ENCODE assay signal across 22 cellular contexts in genomic region chr14:89325959-89326358, GRCh38.
DNase-seq lines count a peak whose midpoint lies in the region; ATAC-seq, FAIRE-seq and TF ChIP-seq lines count a peak whose summit lies in the region.
"Had no signal": no experiment of that assay in that cellular context is flagged by ENCODE, and none has a peak within 500 bp of the region (broad histone marks: within the 10 kb centered on the region; RNA-seq: fewer than 3 reads in every experiment).

No MANE protein-coding gene starts in this region.

- TF ChIP-seq CTCF in HepG2 (CRISPR knock-in tag; IDR thresholded peaks at IDR 0.05) (no peak), right lobe of liver (IDR thresholded peaks at IDR 0.05) (no peak), OCI-LY1 (IDR thresholded peaks at IDR 0.05; ENCODE audit: low read length) (no peak), mucosa of descending colon (IDR thresholded peaks at IDR 0.05) (no peak), colonic mucosa (IDR thresholded peaks at IDR 0.05) (no peak)

- no peaks in the 10 kb centered on the region for H3K27me3 ChIP-seq in HepG2 (ENCODE audit: control insufficient read depth in 1 of 2, insufficient read depth in 2 of 2, low read length in 2 of 2)
- H3K27me3 ChIP-seq in right lobe of liver, result no peaks in the 10 kb centered on the region
- no peaks in the 10 kb centered on the region for H3K27me3 ChIP-seq in OCI-LY1 (ENCODE audit: insufficient read depth, low read length)
- H3K27me3 ChIP-seq in colonic mucosa, result no peaks in the 10 kb centered on the region
- H3K27me3 ChIP-seq: SJSA1 had no signal

- no peak overlapping the region for H3K9ac ChIP-seq in HepG2 (ENCODE audit: insufficient read depth, low read depth, low read length)
- no peak overlapping the region for H3K9ac ChIP-seq in OCI-LY1 (ENCODE audit: low read length)
- H3K9ac ChIP-seq in colonic mucosa (ENCODE audit: low read depth in 2 of 2, low read length in 2 of 2), result no peak overlapping the region
- H3K9ac ChIP-seq: KMS-11 had no signal

- peak; percentile 24 for DNase-seq in HepG2 (ENCODE audit: low spot score)
- DNase-seq in right lobe of liver, result no peak
- DNase-seq in mucosa of descending colon, result no peak
- DNase-seq in colonic mucosa, result no peak
- DNase-seq in activated CD4-positive, alpha-beta T cell treated with anti-CD3 and anti-CD28 coated beads for 48 hours, result no peak
- no peak for DNase-seq in NCI-H526 treated with DMSO at 0.1 percent for 48 hours (lab: John Stamatoyannopoulos, UW)
- DNase-seq: Caco-2, DMS 273 treated with DMSO at 0.1 percent for 48 hours, IMR-90, NCI-H146, NCI-H2029, NCI-H226 had no signal

- no peaks in the 10 kb centered on the region for H3F3A ChIP-seq in OCI-LY1 (ENCODE audit: insufficient read depth, low read length)

- TF ChIP-seq RAD21 in HepG2 (CRISPR knock-in tag; IDR thresholded peaks at IDR 0.05), result no peak

- BruUV-seq in HepG2 (replicated peaks; lab: Mats Ljungman, UMichigan), result no TSS peak

- CTCF ChIA-PET in HepG2 (lab: Yijun Ruan, JAX; ENCODE audit: low intra/inter-chr PET ratio, low total read pairs), result no interaction called here

- TF ChIP-seq POLR2A in HepG2 (IDR thresholded peaks at IDR 0.05; ENCODE audit: insufficient read depth in 1 of 2, low read depth in 2 of 2, low read length in 2 of 2) (no peak), right lobe of liver (IDR thresholded peaks at IDR 0.05) (no peak)

- no peak for FAIRE-seq in HepG2 (lab: Jason Lieb, UNC)
- FAIRE-seq: A204.1, G401.6, HTR-8/SVneo had no signal

- H3K9me3 ChIP-seq in HepG2 (ENCODE audit: low read length) (no peaks in the 10 kb centered on the region), right lobe of liver (no peaks in the 10 kb centered on the region), OCI-LY1 (ENCODE audit: low read length) (no peaks in the 10 kb centered on the region), mucosa of descending colon (no peaks in the 10 kb centered on the region), colonic mucosa (no peaks in the 10 kb centered on the region)
- H3K9me3 ChIP-seq: Caco-2, SJSA1 had no signal

- in situ Hi-C loops in HepG2 (cut with HindIII; ENCODE audit: extremely low pct_ligation_motif_present, low pct_unique_long_range_greater_than_20kb), result no loop called here

- H3K4me3 ChIP-seq in HepG2 (replicated peaks in 1 of 3; ENCODE audit: insufficient read depth in 1 of 3, low read depth in 2 of 3, low read length in 3 of 3) (no peak overlapping the region), right lobe of liver (no peak overlapping the region), OCI-LY1 (ENCODE audit: low read depth, low read length, poor library complexity, severe bottlenecking) (no peak overlapping the region), mucosa of descending colon (no peak overlapping the region), colonic mucosa (no peak overlapping the region)
- H3K4me3 ChIP-seq: GM23338, SJSA1 had no signal

- TF ChIP-seq EP300 in HepG2 (IDR thresholded peaks at IDR 0.05; ENCODE audit: low read depth in 2 of 2, low read length in 2 of 2) (no peak), HepG2 (CRISPR knock-in tag; IDR thresholded peaks at IDR 0.05; ENCODE audit: borderline replicate concordance) (no peak)

- POLR2A ChIA-PET in HepG2 (lab: Yijun Ruan, JAX), result interaction anchor here (0.9 to 1.0 kb wide), 2 partner anchors 11 to 26 kb away, joined by 3 read pairs; no protein-coding TSS in a partner anchor

- no peak for ATAC-seq in HepG2
- no peak for ATAC-seq in right lobe of liver
- peak; percentile 53 for ATAC-seq in mucosa of descending colon
- ATAC-seq in GM19324 (IDR thresholded peaks at IDR 0.05; ENCODE audit: low FRiP score, unreplicated experiment), result no peak
- ATAC-seq: GM23338, HCT116, Right ventricle myocardium inferior had no signal

- H3K4me1 ChIP-seq in HepG2 (ENCODE audit: insufficient read depth, low read length) (peaks cover 52% of the 10 kb centered on the region), right lobe of liver (peaks cover 0 to 34% (median 9%) of the 10 kb centered on the region in 4 donors), OCI-LY1 (ENCODE audit: insufficient read depth, low read length, severe bottlenecking) (peaks cover 55% of the 10 kb centered on the region), mucosa of descending colon (ENCODE audit: low read depth) (peaks cover 3% of the 10 kb centered on the region), colonic mucosa (no peaks in the 10 kb centered on the region)
- H3K4me1 ChIP-seq: Caco-2 had no signal

- H3K36me3 ChIP-seq in HepG2 (replicated peaks in 1 of 2; ENCODE audit: control insufficient read depth in 1 of 2, insufficient read depth in 2 of 2, low read length in 2 of 2), result peaks cover 20 to 45% of the 10 kb centered on the region in 2 experiments
- H3K36me3 ChIP-seq in right lobe of liver, result no peaks in the 10 kb centered on the region
- H3K36me3 ChIP-seq in OCI-LY1 (ENCODE audit: insufficient read depth, low read length), result peaks cover 5% of the 10 kb centered on the region; the same call in 1 of the 2 replicates
- no peaks in the 10 kb centered on the region for H3K36me3 ChIP-seq in mucosa of descending colon (ENCODE audit: low read depth)
- no peaks in the 10 kb centered on the region for H3K36me3 ChIP-seq in colonic mucosa

- H3K4me2 ChIP-seq in HepG2 (ENCODE audit: low read depth, low read length), result no peak overlapping the region
- H3K4me2 ChIP-seq in OCI-LY1 (ENCODE audit: low read length), result no peak overlapping the region
- H3K4me2 ChIP-seq: GM23338, KMS-11 had no signal

- H2AFZ ChIP-seq in HepG2 (ENCODE audit: low read length), result no peak overlapping the region
- no peak overlapping the region for H2AFZ ChIP-seq in OCI-LY1 (ENCODE audit: low read length)
- H2AFZ ChIP-seq: GM23338 had no signal

- intact Hi-C loops in HepG2 (cut with micrococcal nuclease; ENCODE audit: unreplicated experiment), result no loop called here
- intact Hi-C loops in right lobe of liver (cut with DNase I), result no loop called here
- intact Hi-C loops in mucosa of descending colon (cut with DNase I, micrococcal nuclease), result no loop called here
- intact Hi-C loops in colonic mucosa (cut with DNase I), result no loop called here

- 75% methylated on average over 4 of the region's 4 CpGs for WGBS in HepG2 (ENCODE audit: low lambda C conversion rate)
- WGBS in right lobe of liver (ENCODE audit: insufficient coverage, low coverage, low lambda C conversion rate, missing lambda C conversion rate), result 48% methylated on average over 4 of the region's 4 CpGs

- H3K27ac ChIP-seq in HepG2 (ENCODE audit: extremely low read length, insufficient read depth, low read length) (no peak overlapping the region), right lobe of liver (no peak overlapping the region), OCI-LY1 (ENCODE audit: low read depth, low read length, poor library complexity, severe bottlenecking) (peak overlapping the region; percentile 39), colonic mucosa (no peak overlapping the region)
- H3K27ac ChIP-seq: KMS-11, SJSA1 had no signal

- H4K20me1 ChIP-seq in HepG2 (ENCODE audit: insufficient read depth, low read length) (peaks cover 17% of the 10 kb centered on the region; the same call in 1 of the 2 replicates), OCI-LY1 (ENCODE audit: insufficient read depth, low read length) (no peaks in the 10 kb centered on the region)

- H3K79me2 ChIP-seq in HepG2 (ENCODE audit: insufficient read depth, low read length) (peaks cover 82% of the 10 kb centered on the region), OCI-LY1 (ENCODE audit: insufficient read depth, low read length) (peaks cover 6% of the 10 kb centered on the region; the same call in 1 of the 2 replicates)

- H3K9me2 ChIP-seq in OCI-LY1 (ENCODE audit: low read depth, low read length), result no peaks in the 10 kb centered on the region

TF ChIP-seq in HepG2, 621 proteins besides CTCF, POLR2A, EP300 and RAD21:
- TF ChIP-seq SIX1 (CRISPR knock-in tag; IDR thresholded peaks at IDR 0.05; ENCODE audit: borderline replicate concordance) (no peak), FOXO1 (CRISPR knock-in tag; IDR thresholded peaks at IDR 0.05) (no peak), ZNF3 (CRISPR knock-in tag; IDR thresholded peaks at IDR 0.05) (peak; percentile 47; the same call in 1 of the 2 replicates)
- TF ChIP-seq, protein P1, sequence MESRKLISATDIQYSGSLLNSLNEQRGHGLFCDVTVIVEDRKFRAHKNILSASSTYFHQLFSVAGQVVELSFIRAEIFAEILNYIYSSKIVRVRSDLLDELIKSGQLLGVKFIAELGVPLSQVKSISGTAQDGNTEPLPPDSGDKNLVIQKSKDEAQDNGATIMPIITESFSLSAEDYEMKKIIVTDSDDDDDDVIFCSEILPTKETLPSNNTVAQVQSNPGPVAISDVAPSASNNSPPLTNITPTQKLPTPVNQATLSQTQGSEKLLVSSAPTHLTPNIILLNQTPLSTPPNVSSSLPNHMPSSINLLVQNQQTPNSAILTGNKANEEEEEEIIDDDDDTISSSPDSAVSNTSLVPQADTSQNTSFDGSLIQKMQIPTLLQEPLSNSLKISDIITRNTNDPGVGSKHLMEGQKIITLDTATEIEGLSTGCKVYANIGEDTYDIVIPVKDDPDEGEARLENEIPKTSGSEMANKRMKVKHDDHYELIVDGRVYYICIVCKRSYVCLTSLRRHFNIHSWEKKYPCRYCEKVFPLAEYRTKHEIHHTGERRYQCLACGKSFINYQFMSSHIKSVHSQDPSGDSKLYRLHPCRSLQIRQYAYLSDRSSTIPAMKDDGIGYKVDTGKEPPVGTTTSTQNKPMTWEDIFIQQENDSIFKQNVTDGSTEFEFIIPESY (CRISPR knock-in tag; IDR thresholded peaks at IDR 0.05), result peak; percentile 48; the same call in 1 of the 2 replicates
